ENCODE assay signal across 7 cellular contexts in genomic region chr2:148351439-148352143, GRCh38.
"Had no signal": no experiment of that assay in that cellular context is flagged by ENCODE, and none has a peak within 500 bp of the region (broad histone marks: within the 10 kb centered on the region; RNA-seq: fewer than 3 reads in every experiment).

No MANE protein-coding gene starts in this region.

- FAIRE-seq: H54, HTR-8/SVneo had no signal

- H3K4me2 ChIP-seq: KMS-11 had no signal

- H3K9ac ChIP-seq: KMS-11 had no signal

- H3K27ac ChIP-seq: KMS-11 had no signal

- DNase-seq: GOT3, H9, HCEC 1CT, KBM-7 had no signal
